ENCODE assay signal across 1 cellular context in the genomic region with DNA sequence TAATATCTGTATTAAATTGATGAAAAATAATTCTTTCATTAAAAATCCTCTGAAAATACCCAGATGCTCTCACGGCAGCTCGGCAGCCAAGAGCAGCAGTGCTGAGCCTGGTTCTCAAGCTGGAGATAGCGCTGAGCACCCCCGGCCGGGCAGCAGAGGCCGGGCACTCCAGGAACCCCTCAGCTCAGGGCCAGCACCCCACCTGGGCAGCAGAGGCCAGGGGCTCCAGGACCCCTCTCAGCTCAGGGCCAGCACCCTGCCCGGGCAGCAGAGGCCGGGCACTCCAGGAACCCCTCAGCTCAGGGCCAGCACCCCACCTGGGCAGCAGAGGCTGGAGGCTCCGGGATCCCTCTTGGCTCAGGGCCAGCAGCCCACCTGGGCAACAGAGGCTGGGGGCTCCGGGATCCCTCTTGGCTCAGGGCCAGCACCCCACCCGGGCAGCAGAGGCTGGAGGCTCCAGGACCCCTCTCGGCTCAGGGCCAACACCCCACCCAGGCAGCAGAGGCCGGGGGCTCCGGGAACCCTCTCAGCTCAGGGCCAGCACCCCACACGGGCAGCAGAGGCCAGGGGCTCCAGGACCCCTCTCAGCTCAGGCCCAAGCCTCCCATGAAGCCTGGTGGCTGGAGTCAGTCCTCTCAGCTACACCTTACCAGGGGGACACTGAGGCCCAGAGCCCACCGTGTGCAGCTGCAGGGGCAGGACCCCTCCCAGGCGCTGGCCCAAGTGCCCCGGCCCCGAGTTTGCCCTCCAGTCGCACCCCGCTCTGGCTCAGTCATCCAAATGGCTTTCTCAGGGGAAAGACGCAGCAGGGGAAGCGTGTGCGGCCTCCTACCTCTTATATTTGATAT.
TF ChIP-seq lines count a peak whose summit lies in the region.

No MANE protein-coding gene starts in this region.

TF ChIP-seq in HepG2, 621 proteins besides CTCF, POLR2A, EP300 and RAD21:
- TF ChIP-seq ZNF629 (CRISPR knock-in tag; conservative IDR thresholded peaks at IDR 0.05) = no peak
- no peak for TF ChIP-seq ZNF256 (CRISPR knock-in tag; conservative IDR thresholded peaks at IDR 0.05)
- no peak for TF ChIP-seq PHF20 (CRISPR knock-in tag; IDR thresholded peaks at IDR 0.05)
- TF ChIP-seq, protein P1, sequence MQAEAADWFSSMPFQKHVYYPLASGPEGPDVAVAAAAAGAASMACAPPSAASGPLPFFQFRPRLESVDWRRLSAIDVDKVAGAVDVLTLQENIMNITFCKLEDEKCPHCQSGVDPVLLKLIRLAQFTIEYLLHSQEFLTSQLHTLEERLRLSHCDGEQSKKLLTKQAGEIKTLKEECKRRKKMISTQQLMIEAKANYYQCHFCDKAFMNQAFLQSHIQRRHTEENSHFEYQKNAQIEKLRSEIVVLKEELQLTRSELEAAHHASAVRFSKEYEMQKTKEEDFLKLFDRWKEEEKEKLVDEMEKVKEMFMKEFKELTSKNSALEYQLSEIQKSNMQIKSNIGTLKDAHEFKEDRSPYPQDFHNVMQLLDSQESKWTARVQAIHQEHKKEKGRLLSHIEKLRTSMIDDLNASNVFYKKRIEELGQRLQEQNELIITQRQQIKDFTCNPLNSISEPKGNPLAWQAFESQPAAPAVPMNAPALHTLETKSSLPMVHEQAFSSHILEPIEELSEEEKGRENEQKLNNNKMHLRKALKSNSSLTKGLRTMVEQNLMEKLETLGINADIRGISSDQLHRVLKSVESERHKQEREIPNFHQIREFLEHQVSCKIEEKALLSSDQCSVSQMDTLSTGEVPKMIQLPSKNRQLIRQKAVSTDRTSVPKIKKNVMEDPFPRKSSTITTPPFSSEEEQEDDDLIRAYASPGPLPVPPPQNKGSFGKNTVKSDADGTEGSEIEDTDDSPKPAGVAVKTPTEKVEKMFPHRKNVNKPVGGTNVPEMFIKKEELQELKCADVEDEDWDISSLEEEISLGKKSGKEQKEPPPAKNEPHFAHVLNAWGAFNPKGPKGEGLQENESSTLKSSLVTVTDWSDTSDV (CRISPR knock-in tag; IDR thresholded peaks at IDR 0.05) = no peak
- TF ChIP-seq ARID2 (CRISPR knock-in tag; IDR thresholded peaks at IDR 0.05; ENCODE audit: borderline replicate concordance) = no peak
- TF ChIP-seq, protein P2, sequence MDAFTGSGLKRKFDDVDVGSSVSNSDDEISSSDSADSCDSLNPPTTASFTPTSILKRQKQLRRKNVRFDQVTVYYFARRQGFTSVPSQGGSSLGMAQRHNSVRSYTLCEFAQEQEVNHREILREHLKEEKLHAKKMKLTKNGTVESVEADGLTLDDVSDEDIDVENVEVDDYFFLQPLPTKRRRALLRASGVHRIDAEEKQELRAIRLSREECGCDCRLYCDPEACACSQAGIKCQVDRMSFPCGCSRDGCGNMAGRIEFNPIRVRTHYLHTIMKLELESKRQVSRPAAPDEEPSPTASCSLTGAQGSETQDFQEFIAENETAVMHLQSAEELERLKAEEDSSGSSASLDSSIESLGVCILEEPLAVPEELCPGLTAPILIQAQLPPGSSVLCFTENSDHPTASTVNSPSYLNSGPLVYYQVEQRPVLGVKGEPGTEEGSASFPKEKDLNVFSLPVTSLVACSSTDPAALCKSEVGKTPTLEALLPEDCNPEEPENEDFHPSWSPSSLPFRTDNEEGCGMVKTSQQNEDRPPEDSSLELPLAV (CRISPR knock-in tag; conservative IDR thresholded peaks at IDR 0.05; ENCODE audit: low read depth) = no peak
- no peak for TF ChIP-seq ZNF562 (CRISPR knock-in tag; IDR thresholded peaks at IDR 0.05; ENCODE audit: borderline replicate concordance)
- TF ChIP-seq KAT8 (CRISPR knock-in tag; IDR thresholded peaks at IDR 0.05) = no peak
- no peak for TF ChIP-seq ZNF749 (CRISPR knock-in tag; IDR thresholded peaks at IDR 0.05; ENCODE audit: borderline replicate concordance)
- no peak for TF ChIP-seq HHEX (CRISPR knock-in tag; IDR thresholded peaks at IDR 0.05)
- TF ChIP-seq, protein P3, sequence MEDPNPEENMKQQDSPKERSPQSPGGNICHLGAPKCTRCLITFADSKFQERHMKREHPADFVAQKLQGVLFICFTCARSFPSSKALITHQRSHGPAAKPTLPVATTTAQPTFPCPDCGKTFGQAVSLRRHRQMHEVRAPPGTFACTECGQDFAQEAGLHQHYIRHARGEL (CRISPR knock-in tag; IDR thresholded peaks at IDR 0.05) = no peak
- no peak for TF ChIP-seq NR2F1 (CRISPR knock-in tag; IDR thresholded peaks at IDR 0.05)
- TF ChIP-seq, protein P4, sequence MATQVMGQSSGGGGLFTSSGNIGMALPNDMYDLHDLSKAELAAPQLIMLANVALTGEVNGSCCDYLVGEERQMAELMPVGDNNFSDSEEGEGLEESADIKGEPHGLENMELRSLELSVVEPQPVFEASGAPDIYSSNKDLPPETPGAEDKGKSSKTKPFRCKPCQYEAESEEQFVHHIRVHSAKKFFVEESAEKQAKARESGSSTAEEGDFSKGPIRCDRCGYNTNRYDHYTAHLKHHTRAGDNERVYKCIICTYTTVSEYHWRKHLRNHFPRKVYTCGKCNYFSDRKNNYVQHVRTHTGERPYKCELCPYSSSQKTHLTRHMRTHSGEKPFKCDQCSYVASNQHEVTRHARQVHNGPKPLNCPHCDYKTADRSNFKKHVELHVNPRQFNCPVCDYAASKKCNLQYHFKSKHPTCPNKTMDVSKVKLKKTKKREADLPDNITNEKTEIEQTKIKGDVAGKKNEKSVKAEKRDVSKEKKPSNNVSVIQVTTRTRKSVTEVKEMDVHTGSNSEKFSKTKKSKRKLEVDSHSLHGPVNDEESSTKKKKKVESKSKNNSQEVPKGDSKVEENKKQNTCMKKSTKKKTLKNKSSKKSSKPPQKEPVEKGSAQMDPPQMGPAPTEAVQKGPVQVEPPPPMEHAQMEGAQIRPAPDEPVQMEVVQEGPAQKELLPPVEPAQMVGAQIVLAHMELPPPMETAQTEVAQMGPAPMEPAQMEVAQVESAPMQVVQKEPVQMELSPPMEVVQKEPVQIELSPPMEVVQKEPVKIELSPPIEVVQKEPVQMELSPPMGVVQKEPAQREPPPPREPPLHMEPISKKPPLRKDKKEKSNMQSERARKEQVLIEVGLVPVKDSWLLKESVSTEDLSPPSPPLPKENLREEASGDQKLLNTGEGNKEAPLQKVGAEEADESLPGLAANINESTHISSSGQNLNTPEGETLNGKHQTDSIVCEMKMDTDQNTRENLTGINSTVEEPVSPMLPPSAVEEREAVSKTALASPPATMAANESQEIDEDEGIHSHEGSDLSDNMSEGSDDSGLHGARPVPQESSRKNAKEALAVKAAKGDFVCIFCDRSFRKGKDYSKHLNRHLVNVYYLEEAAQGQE (IDR thresholded peaks at IDR 0.05; ENCODE audit: borderline replicate concordance in 1 of 2, low read depth in 1 of 2, low read length in 2 of 2) = no peak
- TF ChIP-seq ATAD3A (CRISPR knock-in tag; IDR thresholded peaks at IDR 0.05) = no peak
- TF ChIP-seq, protein P5, sequence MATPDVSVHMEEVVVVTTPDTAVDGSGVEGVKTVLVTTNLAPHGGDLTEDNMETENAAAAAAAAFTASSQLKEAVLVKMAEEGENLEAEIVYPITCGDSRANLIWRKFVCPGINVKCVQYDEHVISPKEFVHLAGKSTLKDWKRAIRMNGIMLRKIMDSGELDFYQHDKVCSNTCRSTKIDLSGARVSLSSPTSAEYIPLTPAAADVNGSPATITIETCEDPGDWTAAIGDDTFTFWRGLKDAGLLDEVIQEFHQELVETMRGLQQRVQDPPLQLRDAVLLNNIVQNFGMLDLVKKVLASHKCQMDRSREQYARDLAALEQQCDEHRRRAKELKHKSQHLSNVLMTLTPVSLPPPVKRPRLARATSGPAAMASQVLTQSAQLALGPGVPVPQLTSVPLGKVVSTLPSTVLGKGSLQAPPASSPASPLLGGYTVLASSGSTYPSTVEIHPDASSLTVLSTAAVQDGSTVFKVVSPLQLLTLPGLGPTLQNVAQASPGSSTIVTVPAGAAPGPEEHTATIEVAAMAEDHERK (CRISPR knock-in tag; IDR thresholded peaks at IDR 0.05; ENCODE audit: low read depth) = no peak
- TF ChIP-seq ZFP62 (CRISPR knock-in tag; IDR thresholded peaks at IDR 0.05) = no peak
- TF ChIP-seq ZNF282 (IDR thresholded peaks at IDR 0.05; ENCODE audit: partially characterized antibody) = no peak
- TF ChIP-seq ZNF563 (CRISPR knock-in tag; IDR thresholded peaks at IDR 0.05) = no peak
